Comparison of ENCODE assay signal across 8 cellular contexts in genomic region chr4:130808492-130808891, GRCh38.
DNase-seq lines count a peak whose midpoint lies in the region; ATAC-seq and TF ChIP-seq lines count a peak whose summit lies in the region.

No MANE protein-coding gene starts in this region.

- DNase-seq in AG10803 (ENCODE audit: low read depth) (no peak), HFFc6 (peak; percentile 5), SK-MEL-5 (ENCODE audit: low read depth, low spot score) (peak; percentile 45), iPS-NIHi11 (ENCODE audit: low spot score) (peak; percentile 10), GM20000 (ENCODE audit: low spot score) (no peak)
- DNase-seq in activated T-cell treated with anti-CD3 and anti-CD28 coated beads, Interleukin-2, amount 50 U/mL, for 24 hours: no peak
- no peak for DNase-seq in CD4-positive, alpha-beta T cell

- peaks cover 10% of the 10 kb centered on the region for H3K9me3 Mint-ChIP-seq in HFFc6
- H3K9me3 Mint-ChIP-seq in activated T-cell treated with anti-CD3 and anti-CD28 coated beads, Interleukin-2, amount 50 U/mL, for 24 hours: peaks cover 17% of the 10 kb centered on the region
- H3K9me3 Mint-ChIP-seq in CD4-positive, alpha-beta T cell: peaks cover 4% of the 10 kb centered on the region

- H3K36me3 Mint-ChIP-seq in HFFc6 (ENCODE audit: low read depth): no peaks in the 10 kb centered on the region
- no peaks in the 10 kb centered on the region for H3K36me3 Mint-ChIP-seq in activated T-cell treated with anti-CD3 and anti-CD28 coated beads, Interleukin-2, amount 50 U/mL, for 24 hours (ENCODE audit: low read depth)
- no peaks in the 10 kb centered on the region for H3K36me3 Mint-ChIP-seq in CD4-positive, alpha-beta T cell (ENCODE audit: low read depth)

- H3K4me1 Mint-ChIP-seq in HFFc6 (ENCODE audit: low read depth): no peaks in the 10 kb centered on the region
- no peaks in the 10 kb centered on the region for H3K4me1 Mint-ChIP-seq in activated T-cell treated with anti-CD3 and anti-CD28 coated beads, Interleukin-2, amount 50 U/mL, for 24 hours (ENCODE audit: low read depth)
- no peaks in the 10 kb centered on the region for H3K4me1 Mint-ChIP-seq in CD4-positive, alpha-beta T cell (ENCODE audit: low read depth)

- CTCF ChIA-PET in CD4-positive, alpha-beta T cell (lab: Charles Lee): interaction anchor here (0.6 kb wide), 1 partner anchor 58 kb away, joined by 3 read pairs; no protein-coding TSS in a partner anchor

- no peak overlapping the region for H3K4me3 Mint-ChIP-seq in HFFc6
- H3K4me3 Mint-ChIP-seq in activated T-cell treated with anti-CD3 and anti-CD28 coated beads, Interleukin-2, amount 50 U/mL, for 24 hours: no peak overlapping the region
- H3K4me3 Mint-ChIP-seq in CD4-positive, alpha-beta T cell: no peak overlapping the region

- H3K27ac Mint-ChIP-seq in HFFc6: no peak overlapping the region
- H3K27ac Mint-ChIP-seq in activated T-cell treated with anti-CD3 and anti-CD28 coated beads, Interleukin-2, amount 50 U/mL, for 24 hours: no peak overlapping the region
- H3K27ac Mint-ChIP-seq in CD4-positive, alpha-beta T cell: no peak overlapping the region

- in situ Hi-C loops in SK-MEL-5 (cut with HindIII; ENCODE audit: low pct_unique_long_range_greater_than_20kb, low sequenced_read_pairs): no loop called here

- no peak for ATAC-seq in CD4-positive, alpha-beta T cell (ENCODE audit: poor library complexity)
- ATAC-seq in GM21576 (IDR thresholded peaks at IDR 0.05; ENCODE audit: unreplicated experiment): no peak

- H3K4me3 ChIP-seq in AG10803 (ENCODE audit: low read length): no peak overlapping the region

- H3K27me3 Mint-ChIP-seq in HFFc6 (ENCODE audit: insufficient read depth): no peaks in the 10 kb centered on the region
- no peaks in the 10 kb centered on the region for H3K27me3 Mint-ChIP-seq in activated T-cell treated with anti-CD3 and anti-CD28 coated beads, Interleukin-2, amount 50 U/mL, for 24 hours
- H3K27me3 Mint-ChIP-seq in CD4-positive, alpha-beta T cell: no peaks in the 10 kb centered on the region

- peaks cover 9% of the 10 kb centered on the region for H3K9me3 ChIP-seq in CD4-positive, alpha-beta T cell (ENCODE audit: control insufficient read depth, low read length)

- intact Hi-C loops in CD4-positive, alpha-beta T cell (cut with DNase I, micrococcal nuclease): no loop called here

- H3K27me3 ChIP-seq in CD4-positive, alpha-beta T cell (ENCODE audit: control insufficient read depth, insufficient read depth, low read length): no peaks in the 10 kb centered on the region

- no peak overlapping the region for H3K27ac ChIP-seq in CD4-positive, alpha-beta T cell (ENCODE audit: low read depth, low read length)

- TF ChIP-seq CTCF in AG10803 (conservative IDR thresholded peaks at IDR 0.05; ENCODE audit: low read length) (peak; percentile 9; the same call in 1 of the 2 replicates), HFFc6 (IDR thresholded peaks at IDR 0.05) (peak; percentile 81), GM20000 (IDR thresholded peaks at IDR 0.05; ENCODE audit: extremely low read depth, missing control alignments) (no peak)
- TF ChIP-seq CTCF in CD4-positive, alpha-beta T cell (IDR thresholded peaks at IDR 0.05): no peak

- POLR2A ChIA-PET in CD4-positive, alpha-beta T cell (lab: Charles Lee): no interaction called here

Comparison
In these comparisons a context has a peak if more than half of its experiments do, and no peak if none do; other contexts are left out.
1. DNase-seq: peak in HFFc6 (single experiment), SK-MEL-5 (single experiment) and iPS-NIHi11 (single experiment); none in AG10803 (single experiment), activated T-cell treated with anti-CD3 and anti-CD28 coated beads, Interleukin-2, amount 50 U/mL, for 24 hours (single experiment), CD4-positive, alpha-beta T cell (0 of 10) and GM20000 (single experiment).
2. CTCF ChIP-seq: peak in AG10803 (single experiment) and HFFc6 (single experiment); none in CD4-positive, alpha-beta T cell (single experiment) and GM20000 (single experiment).